ENCODE assay signal across 9 cellular contexts in genomic region chr22:20550057-20550817, GRCh38. TPM values are rescaled to one million over a fixed set of nuclear protein-coding genes. Genes with fewer than 3 reads are reported as not detected.
DNase-seq lines count a peak whose midpoint lies in the region; ATAC-seq and TF ChIP-seq lines count a peak whose summit lies in the region.
"Had no signal": no experiment of that assay in that cellular context is flagged by ENCODE, and none has a peak within 500 bp of the region (broad histone marks: within the 10 kb centered on the region; RNA-seq: fewer than 3 reads in every experiment).

No MANE protein-coding gene starts in this region.

- H3K9me3 Mint-ChIP-seq in activated naive CD4-positive, alpha-beta T cell treated with anti-CD3 and anti-CD28 coated beads, Interleukin-2, amount 10 ng/mL, durations not matched to agents 7 days and 5 days: no peaks in the 10 kb centered on the region
- no peaks in the 10 kb centered on the region for H3K9me3 Mint-ChIP-seq in naive thymus-derived CD4-positive, alpha-beta T cell

- peak overlapping the region; percentile 61 for H3K4me3 ChIP-seq in naive thymus-derived CD4-positive, alpha-beta T cell (ENCODE audit: low read length)
- no peak overlapping the region for H3K4me3 ChIP-seq in upper lobe of right lung

- peaks cover 94% of the 10 kb centered on the region for H3K4me1 Mint-ChIP-seq in activated naive CD4-positive, alpha-beta T cell treated with anti-CD3 and anti-CD28 coated beads, Interleukin-2, amount 10 ng/mL, durations not matched to agents 7 days and 5 days
- peaks cover 44 to 93% (median 87%) of the 10 kb centered on the region in 7 donors for H3K4me1 Mint-ChIP-seq in naive thymus-derived CD4-positive, alpha-beta T cell

- H3K27ac ChIP-seq in cingulate gyrus (ENCODE audit: low read depth, low read length) (peak overlapping the region; percentile 98), upper lobe of right lung (peak overlapping the region; percentile 86)
- peak overlapping the region; percentile 69 for H3K27ac ChIP-seq in naive thymus-derived CD4-positive, alpha-beta T cell (ENCODE audit: low read depth, low read length)

- peaks cover 82 to 93% of the 10 kb centered on the region in 2 donors for H3K4me1 ChIP-seq in naive thymus-derived CD4-positive, alpha-beta T cell (ENCODE audit: control insufficient read depth in 2 of 2, insufficient read depth in 2 of 2, low read length in 2 of 2)
- peaks cover 56% of the 10 kb centered on the region for H3K4me1 ChIP-seq in upper lobe of right lung

- peak overlapping the region; percentile 100 for H3K27ac Mint-ChIP-seq in activated naive CD4-positive, alpha-beta T cell treated with anti-CD3 and anti-CD28 coated beads, Interleukin-2, amount 10 ng/mL, durations not matched to agents 7 days and 5 days
- peak overlapping the region; percentile 93 to 100 (median 98) for H3K27ac Mint-ChIP-seq in naive thymus-derived CD4-positive, alpha-beta T cell

- H3K27me3 Mint-ChIP-seq in activated naive CD4-positive, alpha-beta T cell treated with anti-CD3 and anti-CD28 coated beads, Interleukin-2, amount 10 ng/mL, durations not matched to agents 7 days and 5 days: no peaks in the 10 kb centered on the region
- no peaks in the 10 kb centered on the region for H3K27me3 Mint-ChIP-seq in naive thymus-derived CD4-positive, alpha-beta T cell

- peaks cover 72% of the 10 kb centered on the region for H3K36me3 Mint-ChIP-seq in activated naive CD4-positive, alpha-beta T cell treated with anti-CD3 and anti-CD28 coated beads, Interleukin-2, amount 10 ng/mL, durations not matched to agents 7 days and 5 days
- peaks cover 3 to 38% (median 12%) of the 10 kb centered on the region in 5 donors for H3K36me3 Mint-ChIP-seq in naive thymus-derived CD4-positive, alpha-beta T cell

- CTCF ChIA-PET in activated naive CD4-positive, alpha-beta T cell treated with anti-CD3 and anti-CD28 coated beads, Interleukin-2, amount 10 ng/mL, durations not matched to agents 7 days and 5 days (lab: Charles Lee): interaction anchor here (1.1 to 4.9 kb wide), 4 partner anchors 14 to 26 kb away, joined by 3 to 45 read pairs (median 8); no protein-coding TSS in a partner anchor
- CTCF ChIA-PET in naive thymus-derived CD4-positive, alpha-beta T cell (lab: Charles Lee): interaction anchor here (1.0 to 16.7 kb wide), 4 partner anchors 7 to 42 kb away, joined by 3 to 229 read pairs (median 4); no protein-coding TSS in a partner anchor

- peak overlapping the region; percentile 76 for H3K4me3 Mint-ChIP-seq in activated naive CD4-positive, alpha-beta T cell treated with anti-CD3 and anti-CD28 coated beads, Interleukin-2, amount 10 ng/mL, durations not matched to agents 7 days and 5 days
- H3K4me3 Mint-ChIP-seq in naive thymus-derived CD4-positive, alpha-beta T cell: peak overlapping the region; percentile 67 to 91 (median 86)

- no peak for ATAC-seq in naive thymus-derived CD4-positive, alpha-beta T cell
- ATAC-seq in upper lobe of right lung (no peak), HG03095 (IDR thresholded peaks at IDR 0.05; ENCODE audit: unreplicated experiment) (no peak), left colon (no peak)

- intact Hi-C loops in naive thymus-derived CD4-positive, alpha-beta T cell (cut with micrococcal nuclease): no loop called here
- intact Hi-C loops in upper lobe of right lung (cut with DNase I) (no loop called here), left colon (cut with DNase I, micrococcal nuclease) (no loop called here)

- DNase-seq in activated naive CD4-positive, alpha-beta T cell treated with anti-CD3 and anti-CD28 coated beads, Interleukin-2, amount 10 ng/mL, durations not matched to agents 7 days and 5 days: no peak
- no peak for DNase-seq in activated naive CD4-positive, alpha-beta T cell treated with Interleukin-2 at 50 U/mL for 16 hours
- DNase-seq in naive thymus-derived CD4-positive, alpha-beta T cell: no peak
- DNase-seq in upper lobe of right lung (no peak), DMS 273 treated with DMSO at 0.1 percent for 48 hours (lab: John Stamatoyannopoulos, UW) (no peak), left colon (no peak)
- DNase-seq: NCI-H526 had no signal

- H3K9me3 ChIP-seq in naive thymus-derived CD4-positive, alpha-beta T cell (ENCODE audit: control insufficient read depth in 2 of 3, low read length in 3 of 3): no peaks in the 10 kb centered on the region
- H3K9me3 ChIP-seq in upper lobe of right lung: no peaks in the 10 kb centered on the region

- no peaks in the 10 kb centered on the region for H3K27me3 ChIP-seq in naive thymus-derived CD4-positive, alpha-beta T cell (ENCODE audit: control insufficient read depth in 2 of 2, insufficient read depth in 2 of 2, low read length in 2 of 2)
- no peaks in the 10 kb centered on the region for H3K27me3 ChIP-seq in upper lobe of right lung

- POLR2A ChIA-PET in naive thymus-derived CD4-positive, alpha-beta T cell (lab: Charles Lee): interaction anchor here (0.6 to 26.4 kb wide), 22 partner anchors 1 to 227 kb away, joined by 3 to 738 read pairs (median 4); partner anchors contain the start of gene MED15

- no peak for TF ChIP-seq CTCF in upper lobe of right lung (IDR thresholded peaks at IDR 0.05)

- H3K36me3 ChIP-seq in naive thymus-derived CD4-positive, alpha-beta T cell (ENCODE audit: control insufficient read depth in 2 of 3, insufficient read depth in 3 of 3, low read length in 3 of 3): peaks cover 0 to 34% (median 0%) of the 10 kb centered on the region in 3 experiments
- H3K36me3 ChIP-seq in upper lobe of right lung: peaks cover 28% of the 10 kb centered on the region

RNA-seq across cellular contexts. Expression of gene MED15, which starts 42.8 kb away (rescaled TPM):
- 100 to 1,000 TPM; 169 to 235 (median 201) TPM for total RNA-seq in naive thymus-derived CD4-positive, alpha-beta T cell
- 10 to 100 TPM; 24.3 to 76.6 TPM for polyA plus RNA-seq in naive thymus-derived CD4-positive, alpha-beta T cell
- total RNA-seq in upper lobe of right lung: 96.9 TPM
- 10 to 100 TPM; 85.3 to 91.2 TPM for total RNA-seq in left colon

RNA-seq across cellular contexts. Expression of gene KLHL22, which starts 54.6 kb away (rescaled TPM):
- total RNA-seq in naive thymus-derived CD4-positive, alpha-beta T cell: 10 to 100 TPM; 31.1 to 71.3 (median 42.0) TPM
- 10 to 100 TPM; 20.6 to 26.2 TPM for polyA plus RNA-seq in naive thymus-derived CD4-positive, alpha-beta T cell
- total RNA-seq in upper lobe of right lung: 23.3 TPM
- 10 to 100 TPM; 12.3 to 14.2 TPM for total RNA-seq in left colon
